ENCODE assay signal across 7 cellular contexts in genomic region chr16:89833664-89834363, GRCh38. TPM values are rescaled to one million over a fixed set of nuclear protein-coding genes. Genes with fewer than 3 reads are reported as not detected.
A peak's percentile ranks its signal among the peaks of the same experiment; 100 is the strongest.
DNase-seq lines count a peak whose midpoint lies in the region; ATAC-seq, FAIRE-seq and TF ChIP-seq lines count a peak whose summit lies in the region.
"Not testable (repeated sequence)": the region's sequence is repeated elsewhere in the genome, so short reads cannot be mapped to it uniquely, and the experiment has no call there.

No MANE protein-coding gene starts in this region.

- not testable (repeated sequence) for H3K4me3 Mint-ChIP-seq in Caco-2 (ENCODE audit: unreplicated experiment)

- intact Hi-C loops in Caco-2 (cut with micrococcal nuclease; ENCODE audit: unreplicated experiment); colonic mucosa (cut with DNase I); Right ventricle myocardium superior (cut with DNase I): not testable (repeated sequence)

- peak overlapping the region; percentile 28 to 95 for H3K9ac ChIP-seq in colonic mucosa (ENCODE audit: low read depth in 2 of 2, low read length in 2 of 2)

- CTCF ChIA-PET in Caco-2 (lab: Charles Lee), result not testable (repeated sequence)
- CTCF ChIA-PET in RWPE1 (lab: Yijun Ruan, JAX), result interaction anchor here (0.5 kb wide), 1 partner anchor 63 kb away, joined by 3 read pairs; no protein-coding TSS in a partner anchor

- FAIRE-seq in small intestine (lab: Jason Lieb, UNC), result not testable (repeated sequence)

- not testable (repeated sequence) for H3K27ac Mint-ChIP-seq in Caco-2 (ENCODE audit: unreplicated experiment)

- BruUV-seq in Caco-2 (replicated peaks; lab: Mats Ljungman, UMichigan), result not testable (repeated sequence)

- peaks cover 11% of the 10 kb centered on the region for H3K36me3 ChIP-seq in Caco-2 (ENCODE audit: control insufficient read depth, insufficient read depth, low read length)
- H3K36me3 ChIP-seq in colonic mucosa; small intestine (ENCODE audit: control insufficient read depth in 2 of 2, insufficient read depth in 2 of 2, low read length in 2 of 2): not testable (repeated sequence)

- H3K9me3 ChIP-seq in Caco-2; colonic mucosa; small intestine (ENCODE audit: control insufficient read depth, low read depth): not testable (repeated sequence)

- WGBS in small intestine, 3 donors, result 28 to 76% (median 42%) methylated on average over 28 to 39 of the region's 39 CpGs

- not testable (repeated sequence) for H3K9me3 Mint-ChIP-seq in Caco-2 (ENCODE audit: unreplicated experiment)

- not testable (repeated sequence) for H3K27ac ChIP-seq in RWPE1
- H3K27ac ChIP-seq in colonic mucosa, result peak overlapping the region; percentile 80
- H3K27ac ChIP-seq in small intestine (ENCODE audit: low read depth in 1 of 2, low read length in 1 of 2), result peak overlapping the region; percentile 77 to 87

- not testable (repeated sequence) for H3K4me1 Mint-ChIP-seq in Caco-2 (ENCODE audit: low read depth, unreplicated experiment)

- H3K4me1 ChIP-seq in Caco-2, result peaks cover 34% of the 10 kb centered on the region
- H3K4me1 ChIP-seq in colonic mucosa, result peaks cover 16% of the 10 kb centered on the region
- H3K4me1 ChIP-seq in small intestine (ENCODE audit: control insufficient read depth in 2 of 2, insufficient read depth in 1 of 2, low read depth in 1 of 2, low read length in 1 of 2), result not testable (repeated sequence)

- DNase-seq in Caco-2 (peak; percentile 38 to 67), HuH-7 (ENCODE audit: low spot score) (peak; percentile 65), RWPE1 (ENCODE audit: low spot score) (peak; percentile 32), colonic mucosa (peak; percentile 95), mucosa of gallbladder (ENCODE audit: low spot score) (peak; percentile 73), small intestine (peak; percentile 99)
- not testable (repeated sequence) for DNase-seq in Right ventricle myocardium superior

- peak; percentile 40 for ATAC-seq in Right ventricle myocardium superior (ENCODE audit: poor library complexity)

- POLR2A ChIA-PET in Caco-2 (lab: Charles Lee), result interaction anchor here (0.5 to 0.6 kb wide), 2 partner anchors 11 to 17 kb away, joined by 3 to 5 read pairs; partner anchors contain the start of gene FANCA
- POLR2A ChIA-PET in RWPE1 (lab: Yijun Ruan, JAX; ENCODE audit: low non-redundant PET), result not testable (repeated sequence)

- H3K4me3 ChIP-seq in Caco-2 (ENCODE audit: low read depth, low read length); colonic mucosa; small intestine (ENCODE audit: low read depth in 1 of 2, low read length in 2 of 2): not testable (repeated sequence)

- not testable (repeated sequence) for TF ChIP-seq CTCF in Caco-2 (IDR thresholded peaks at IDR 0.05; ENCODE audit: insufficient read depth in 1 of 2, low read depth in 1 of 2, low read length in 1 of 2, severe bottlenecking in 1 of 2, unreplicated experiment in 1 of 2); RWPE1 (conservative IDR thresholded peaks at IDR 0.05; ENCODE audit: low read depth); colonic mucosa (IDR thresholded peaks at IDR 0.05)

- H3K27me3 ChIP-seq in Caco-2 (replicated peaks; ENCODE audit: control insufficient read depth, insufficient read depth, low read length); colonic mucosa; small intestine (ENCODE audit: control insufficient read depth in 2 of 2, insufficient read depth in 2 of 2, low read length in 2 of 2): not testable (repeated sequence)

- H3K36me3 Mint-ChIP-seq in Caco-2 (ENCODE audit: insufficient read depth, unreplicated experiment), result peaks cover 41% of the 10 kb centered on the region

- not testable (repeated sequence) for H3K27me3 Mint-ChIP-seq in Caco-2 (ENCODE audit: insufficient read depth, unreplicated experiment)

RNA-seq across cellular contexts. Expression of gene SPIRE2, which starts 5.5 kb away (rescaled TPM):
- total RNA-seq in Caco-2 (2022) (29.6 and 31.3 TPM in 2 replicates), colonic mucosa (10 to 100 TPM; 51.7 to 80.5 TPM), Right ventricle myocardium superior (1.2 TPM), mucosa of gallbladder (19.9 TPM)
- polyA plus RNA-seq in small intestine, result 10 to 100 TPM; 19.6 to 47.9 (median 41.9) TPM

RNA-seq across cellular contexts. Expression of gene FANCA, which starts 17.4 kb away (rescaled TPM):
- total RNA-seq in Caco-2 (2022), result 173 and 185 TPM in 2 replicates
- 10 to 100 TPM; 17.8 to 91.5 TPM for total RNA-seq in colonic mucosa
- total RNA-seq in Right ventricle myocardium superior, result 1.9 TPM
- 3.8 TPM for total RNA-seq in mucosa of gallbladder
- 10 to 100 TPM in 1 of 3 donors, 1 to 10 TPM in 2; 3.0 to 21.1 (median 9.8) TPM for polyA plus RNA-seq in small intestine

RNA-seq across cellular contexts. Expression of gene TCF25, which starts 39.6 kb away (rescaled TPM):
- total RNA-seq in Caco-2 (2022), result 196 and 244 TPM in 2 replicates
- total RNA-seq in colonic mucosa, result 100 to 1,000 TPM; 164 to 165 TPM
- 83.2 TPM for total RNA-seq in Right ventricle myocardium superior
- total RNA-seq in mucosa of gallbladder, result 175 TPM
- 100 to 1,000 TPM; 130 to 356 (median 204) TPM for polyA plus RNA-seq in small intestine
